In the genomic region with DNA sequence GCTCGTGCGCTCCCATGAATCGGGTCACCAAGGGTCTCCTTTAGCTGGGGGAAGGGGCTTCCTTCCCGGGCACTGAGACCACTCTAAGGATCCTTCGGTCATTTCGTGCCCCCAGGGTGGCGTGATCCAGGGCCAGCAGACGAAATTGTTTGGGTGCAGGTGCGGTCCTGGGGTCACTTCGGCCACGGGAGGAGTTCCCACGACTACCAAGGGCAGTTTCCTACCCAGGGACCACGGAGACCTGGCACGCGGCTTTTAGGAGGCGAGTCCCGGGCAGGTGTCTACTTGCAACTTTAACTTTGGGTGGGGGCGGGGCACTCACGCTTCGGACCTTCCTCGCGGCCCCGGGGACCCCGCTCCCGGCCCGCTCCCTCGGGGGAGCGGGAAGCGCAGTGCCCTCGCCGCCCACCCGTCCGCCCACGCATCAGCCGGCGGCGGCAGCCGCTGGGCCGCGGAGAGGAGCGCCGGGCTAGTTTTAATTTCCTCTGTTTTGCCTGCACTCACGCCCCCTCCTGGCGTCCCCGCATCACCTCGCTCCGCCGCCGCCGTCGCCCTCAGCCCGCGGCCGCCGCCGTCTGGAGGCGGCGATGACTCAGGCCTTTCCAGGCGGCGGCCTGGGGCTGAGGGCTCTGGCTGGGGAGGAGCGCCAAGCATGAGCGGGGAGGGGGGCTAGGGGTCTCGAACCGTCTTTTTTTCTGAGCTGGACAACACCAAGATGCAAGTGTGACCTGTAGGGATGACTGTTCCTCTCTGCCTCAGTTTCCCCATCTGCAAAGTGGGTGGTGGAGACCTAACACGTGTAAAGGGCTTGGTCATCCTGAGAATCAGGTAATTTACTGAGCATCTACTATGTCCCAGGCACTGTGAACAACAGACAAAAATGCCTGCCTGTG, we compare ENCODE assay signal across 1 cellular context.
TF ChIP-seq lines count a peak whose summit lies in the region.

No MANE protein-coding gene starts in this region.

TF ChIP-seq in H1, 55 proteins besides CTCF, POLR2A, EP300 and RAD21:
- TF ChIP-seq ASH2L (IDR thresholded peaks at IDR 0.05; ENCODE audit: low read length) (peak; percentile 38), PHF8 (conservative IDR thresholded peaks at IDR 0.05; ENCODE audit: low read depth, low read length) (0 out of 2 replicates have a peak, but pooled peaks have one; percentile 11), KDM1A (IDR thresholded peaks at IDR 0.05; ENCODE audit: borderline replicate concordance, low read length) (peak; percentile 88; the same call in 1 of the 2 replicates), EGR1 (IDR thresholded peaks at IDR 0.05; ENCODE audit: borderline replicate concordance, low read depth, low read length) (peak; percentile 99), SUZ12 (IDR thresholded peaks at IDR 0.05; ENCODE audit: low read length) (no peak), BACH1 (IDR thresholded peaks at IDR 0.05; ENCODE audit: low read length) (peak; percentile 89), CHD7 (IDR thresholded peaks at IDR 0.05; ENCODE audit: insufficient replicate concordance, low read length) (no peak), HDAC2 (IDR thresholded peaks at IDR 0.05; ENCODE audit: borderline replicate concordance in 1 of 2, low read depth in 2 of 2, low read length in 2 of 2) (peak in 1 of 2 experiments; percentile 25; a peak in 2 of 4 replicates), SIN3A (conservative IDR thresholded peaks at IDR 0.05 in 1 of 2, IDR thresholded peaks at IDR 0.05 in 1 of 2; ENCODE audit: low read depth in 1 of 2, low read length in 2 of 2) (peak in 1 of 2 experiments; percentile 54; a peak in 1 of 4 replicates), GTF2F1 (IDR thresholded peaks at IDR 0.05; ENCODE audit: borderline replicate concordance, low read depth, low read length) (no peak), SP1 (IDR thresholded peaks at IDR 0.05; ENCODE audit: low read depth, low read length) (no peak), MAX (IDR thresholded peaks at IDR 0.05) (peak; percentile 35), JUND (IDR thresholded peaks at IDR 0.05; ENCODE audit: low read length) (peak; percentile 80), ZNF274 (IDR thresholded peaks at IDR 0.05; ENCODE audit: borderline replicate concordance, extremely low read depth, low read length) (no peak), POLR2AphosphoS5 (IDR thresholded peaks at IDR 0.05; ENCODE audit: low read depth, low read length) (no peak), GABPA (IDR thresholded peaks at IDR 0.05; ENCODE audit: borderline replicate concordance, insufficient read depth, low read length) (no peak), MAFK (IDR thresholded peaks at IDR 0.05; ENCODE audit: low read depth, low read length) (peak; percentile 73; the same call in 1 of the 2 replicates), KDM4A (IDR thresholded peaks at IDR 0.05; ENCODE audit: low read depth, low read length, severe bottlenecking) (no peak), CREB1 (IDR thresholded peaks at IDR 0.05) (peak; percentile 27; the same call in 1 of the 2 replicates), POU5F1 (IDR thresholded peaks at IDR 0.05; ENCODE audit: low read depth, low read length) (no peak)
- TF ChIP-seq, protein P1, sequence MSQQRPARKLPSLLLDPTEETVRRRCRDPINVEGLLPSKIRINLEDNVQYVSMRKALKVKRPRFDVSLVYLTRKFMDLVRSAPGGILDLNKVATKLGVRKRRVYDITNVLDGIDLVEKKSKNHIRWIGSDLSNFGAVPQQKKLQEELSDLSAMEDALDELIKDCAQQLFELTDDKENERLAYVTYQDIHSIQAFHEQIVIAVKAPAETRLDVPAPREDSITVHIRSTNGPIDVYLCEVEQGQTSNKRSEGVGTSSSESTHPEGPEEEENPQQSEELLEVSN (IDR thresholded peaks at IDR 0.05), result peak; percentile 17; the same call in 1 of the 2 replicates
